1 cellular context compared by ENCODE assay signal in the genomic region with DNA sequence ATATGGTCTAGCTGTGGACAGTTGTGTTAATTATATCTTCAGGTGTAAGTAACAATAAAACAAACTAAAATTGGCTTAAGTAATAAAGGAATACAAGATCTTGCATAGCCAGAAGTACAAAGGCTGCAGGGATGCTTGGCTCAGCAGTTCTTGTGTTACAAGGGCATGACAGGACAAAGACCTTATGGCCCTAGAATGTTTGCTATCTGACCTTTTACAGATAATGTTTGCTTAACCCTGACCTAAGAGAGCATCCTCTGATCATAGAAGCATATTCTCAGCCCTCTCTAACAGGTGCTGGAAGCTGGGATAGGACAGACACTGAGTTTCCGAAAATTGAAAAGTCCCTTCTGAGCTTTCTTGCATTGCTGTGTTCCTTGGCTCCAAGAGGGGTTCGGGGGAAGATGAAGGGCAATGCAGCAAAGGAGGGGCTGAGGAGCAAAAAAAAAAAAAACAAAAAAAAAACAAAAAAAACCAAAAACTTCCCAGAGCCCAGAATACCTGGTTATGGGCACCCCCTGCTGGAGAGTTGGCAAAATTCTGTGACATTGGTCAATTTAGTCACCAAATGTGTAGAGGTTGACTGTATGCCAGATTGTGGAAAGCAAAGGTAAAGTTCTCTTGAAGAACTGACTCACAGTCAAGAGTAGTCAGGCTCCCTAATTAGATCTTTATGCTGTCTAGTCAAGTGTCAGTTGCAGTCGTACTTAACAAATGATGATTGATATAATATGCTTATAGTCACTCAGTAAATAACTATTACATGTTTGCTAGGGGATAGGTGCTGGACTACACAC.
A peak's percentile ranks its signal among the peaks of the same experiment; 100 is the strongest.
TF ChIP-seq lines count a peak whose summit lies in the region.

No MANE protein-coding gene starts in this region.

TF ChIP-seq in HepG2, 621 proteins besides CTCF, POLR2A, EP300 and RAD21 (continued from another document and continues in another):
- TF ChIP-seq, protein P1, sequence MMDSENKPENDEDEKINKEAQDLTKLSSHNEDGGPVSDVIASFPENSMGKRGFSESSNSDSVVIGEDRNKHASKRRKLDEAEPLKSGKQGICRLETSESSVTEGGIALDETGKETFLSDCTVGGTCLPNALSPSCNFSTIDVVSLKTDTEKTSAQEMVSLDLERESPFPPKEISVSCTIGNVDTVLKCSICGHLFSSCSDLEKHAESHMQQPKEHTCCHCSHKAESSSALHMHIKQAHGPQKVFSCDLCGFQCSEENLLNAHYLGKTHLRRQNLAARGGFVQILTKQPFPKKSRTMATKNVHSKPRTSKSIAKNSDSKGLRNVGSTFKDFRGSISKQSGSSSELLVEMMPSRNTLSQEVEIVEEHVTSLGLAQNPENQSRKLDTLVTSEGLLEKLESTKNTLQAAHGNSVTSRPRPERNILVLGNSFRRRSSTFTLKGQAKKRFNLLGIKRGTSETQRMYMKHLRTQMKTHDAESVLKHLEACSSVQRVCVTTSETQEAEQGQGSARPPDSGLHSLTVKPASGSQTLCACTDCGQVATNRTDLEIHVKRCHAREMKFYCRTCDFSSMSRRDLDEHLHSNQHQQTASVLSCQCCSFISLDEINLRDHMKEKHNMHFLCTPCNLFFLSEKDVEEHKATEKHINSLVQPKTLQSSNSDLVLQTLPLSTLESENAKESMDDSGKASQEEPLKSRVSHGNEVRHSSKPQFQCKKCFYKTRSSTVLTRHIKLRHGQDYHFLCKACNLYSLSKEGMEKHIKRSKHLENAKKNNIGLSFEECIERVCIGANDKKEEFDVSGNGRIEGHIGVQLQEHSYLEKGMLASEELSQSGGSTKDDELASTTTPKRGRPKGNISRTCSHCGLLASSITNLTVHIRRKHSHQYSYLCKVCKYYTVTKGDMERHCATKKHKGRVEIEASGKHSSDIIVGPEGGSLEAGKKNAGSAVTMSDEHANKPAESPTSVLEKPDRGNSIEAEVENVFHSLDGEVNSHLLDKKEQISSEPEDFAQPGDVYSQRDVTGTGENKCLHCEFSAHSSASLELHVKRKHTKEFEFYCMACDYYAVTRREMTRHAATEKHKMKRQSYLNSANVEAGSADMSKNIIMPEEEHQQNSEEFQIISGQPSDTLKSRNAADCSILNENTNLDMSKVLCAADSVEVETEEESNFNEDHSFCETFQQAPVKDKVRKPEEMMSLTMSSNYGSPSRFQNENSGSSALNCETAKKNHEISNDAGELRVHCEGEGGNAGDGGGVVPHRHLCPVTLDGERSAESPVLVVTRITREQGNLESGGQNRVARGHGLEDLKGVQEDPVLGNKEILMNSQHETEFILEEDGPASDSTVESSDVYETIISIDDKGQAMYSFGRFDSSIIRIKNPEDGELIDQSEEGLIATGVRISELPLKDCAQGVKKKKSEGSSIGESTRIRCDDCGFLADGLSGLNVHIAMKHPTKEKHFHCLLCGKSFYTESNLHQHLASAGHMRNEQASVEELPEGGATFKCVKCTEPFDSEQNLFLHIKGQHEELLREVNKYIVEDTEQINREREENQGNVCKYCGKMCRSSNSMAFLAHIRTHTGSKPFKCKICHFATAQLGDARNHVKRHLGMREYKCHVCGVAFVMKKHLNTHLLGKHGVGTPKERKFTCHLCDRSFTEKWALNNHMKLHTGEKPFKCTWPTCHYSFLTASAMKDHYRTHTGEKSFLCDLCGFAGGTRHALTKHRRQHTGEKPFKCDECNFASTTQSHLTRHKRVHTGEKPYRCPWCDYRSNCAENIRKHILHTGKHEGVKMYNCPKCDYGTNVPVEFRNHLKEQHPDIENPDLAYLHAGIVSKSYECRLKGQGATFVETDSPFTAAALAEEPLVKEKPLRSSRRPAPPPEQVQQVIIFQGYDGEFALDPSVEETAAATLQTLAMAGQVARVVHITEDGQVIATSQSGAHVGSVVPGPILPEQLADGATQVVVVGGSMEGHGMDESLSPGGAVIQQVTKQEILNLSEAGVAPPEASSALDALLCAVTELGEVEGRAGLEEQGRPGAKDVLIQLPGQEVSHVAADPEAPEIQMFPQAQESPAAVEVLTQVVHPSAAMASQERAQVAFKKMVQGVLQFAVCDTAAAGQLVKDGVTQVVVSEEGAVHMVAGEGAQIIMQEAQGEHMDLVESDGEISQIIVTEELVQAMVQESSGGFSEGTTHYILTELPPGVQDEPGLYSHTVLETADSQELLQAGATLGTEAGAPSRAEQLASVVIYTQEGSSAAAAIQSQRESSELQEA (CRISPR knock-in tag; IDR thresholded peaks at IDR 0.05; ENCODE audit: not compliant biosample characterization) = no peak
- TF ChIP-seq, protein P2, sequence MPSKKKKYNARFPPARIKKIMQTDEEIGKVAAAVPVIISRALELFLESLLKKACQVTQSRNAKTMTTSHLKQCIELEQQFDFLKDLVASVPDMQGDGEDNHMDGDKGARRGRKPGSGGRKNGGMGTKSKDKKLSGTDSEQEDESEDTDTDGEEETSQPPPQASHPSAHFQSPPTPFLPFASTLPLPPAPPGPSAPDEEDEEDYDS (CRISPR knock-in tag; IDR thresholded peaks at IDR 0.05) = no peak
- TF ChIP-seq ZNF775 (CRISPR knock-in tag; IDR thresholded peaks at IDR 0.05; ENCODE audit: borderline replicate concordance) (no peak), ZNF552 (CRISPR knock-in tag; IDR thresholded peaks at IDR 0.05; ENCODE audit: borderline replicate concordance) (no peak), BCL6 (CRISPR knock-in tag; IDR thresholded peaks at IDR 0.05) (peak; percentile 72), ZNF773 (CRISPR knock-in tag; IDR thresholded peaks at IDR 0.05; ENCODE audit: borderline replicate concordance) (no peak), ZNF30 (CRISPR knock-in tag; IDR thresholded peaks at IDR 0.05) (no peak), FOXA3 (CRISPR knock-in tag; IDR thresholded peaks at IDR 0.05) (peak; percentile 84), PHB2 (IDR thresholded peaks at IDR 0.05; ENCODE audit: partially characterized antibody) (no peak), NCOA1 (CRISPR knock-in tag; IDR thresholded peaks at IDR 0.05) (no peak)
- TF ChIP-seq, protein P3, sequence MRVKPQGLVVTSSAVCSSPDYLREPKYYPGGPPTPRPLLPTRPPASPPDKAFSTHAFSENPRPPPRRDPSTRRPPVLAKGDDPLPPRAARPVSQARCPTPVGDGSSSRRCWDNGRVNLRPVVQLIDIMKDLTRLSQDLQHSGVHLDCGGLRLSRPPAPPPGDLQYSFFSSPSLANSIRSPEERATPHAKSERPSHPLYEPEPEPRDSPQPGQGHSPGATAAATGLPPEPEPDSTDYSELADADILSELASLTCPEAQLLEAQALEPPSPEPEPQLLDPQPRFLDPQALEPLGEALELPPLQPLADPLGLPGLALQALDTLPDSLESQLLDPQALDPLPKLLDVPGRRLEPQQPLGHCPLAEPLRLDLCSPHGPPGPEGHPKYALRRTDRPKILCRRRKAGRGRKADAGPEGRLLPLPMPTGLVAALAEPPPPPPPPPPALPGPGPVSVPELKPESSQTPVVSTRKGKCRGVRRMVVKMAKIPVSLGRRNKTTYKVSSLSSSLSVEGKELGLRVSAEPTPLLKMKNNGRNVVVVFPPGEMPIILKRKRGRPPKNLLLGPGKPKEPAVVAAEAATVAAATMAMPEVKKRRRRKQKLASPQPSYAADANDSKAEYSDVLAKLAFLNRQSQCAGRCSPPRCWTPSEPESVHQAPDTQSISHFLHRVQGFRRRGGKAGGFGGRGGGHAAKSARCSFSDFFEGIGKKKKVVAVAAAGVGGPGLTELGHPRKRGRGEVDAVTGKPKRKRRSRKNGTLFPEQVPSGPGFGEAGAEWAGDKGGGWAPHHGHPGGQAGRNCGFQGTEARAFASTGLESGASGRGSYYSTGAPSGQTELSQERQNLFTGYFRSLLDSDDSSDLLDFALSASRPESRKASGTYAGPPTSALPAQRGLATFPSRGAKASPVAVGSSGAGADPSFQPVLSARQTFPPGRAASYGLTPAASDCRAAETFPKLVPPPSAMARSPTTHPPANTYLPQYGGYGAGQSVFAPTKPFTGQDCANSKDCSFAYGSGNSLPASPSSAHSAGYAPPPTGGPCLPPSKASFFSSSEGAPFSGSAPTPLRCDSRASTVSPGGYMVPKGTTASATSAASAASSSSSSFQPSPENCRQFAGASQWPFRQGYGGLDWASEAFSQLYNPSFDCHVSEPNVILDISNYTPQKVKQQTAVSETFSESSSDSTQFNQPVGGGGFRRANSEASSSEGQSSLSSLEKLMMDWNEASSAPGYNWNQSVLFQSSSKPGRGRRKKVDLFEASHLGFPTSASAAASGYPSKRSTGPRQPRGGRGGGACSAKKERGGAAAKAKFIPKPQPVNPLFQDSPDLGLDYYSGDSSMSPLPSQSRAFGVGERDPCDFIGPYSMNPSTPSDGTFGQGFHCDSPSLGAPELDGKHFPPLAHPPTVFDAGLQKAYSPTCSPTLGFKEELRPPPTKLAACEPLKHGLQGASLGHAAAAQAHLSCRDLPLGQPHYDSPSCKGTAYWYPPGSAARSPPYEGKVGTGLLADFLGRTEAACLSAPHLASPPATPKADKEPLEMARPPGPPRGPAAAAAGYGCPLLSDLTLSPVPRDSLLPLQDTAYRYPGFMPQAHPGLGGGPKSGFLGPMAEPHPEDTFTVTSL (CRISPR knock-in tag; IDR thresholded peaks at IDR 0.05; ENCODE audit: borderline replicate concordance) = no peak
- TF ChIP-seq, protein P4, sequence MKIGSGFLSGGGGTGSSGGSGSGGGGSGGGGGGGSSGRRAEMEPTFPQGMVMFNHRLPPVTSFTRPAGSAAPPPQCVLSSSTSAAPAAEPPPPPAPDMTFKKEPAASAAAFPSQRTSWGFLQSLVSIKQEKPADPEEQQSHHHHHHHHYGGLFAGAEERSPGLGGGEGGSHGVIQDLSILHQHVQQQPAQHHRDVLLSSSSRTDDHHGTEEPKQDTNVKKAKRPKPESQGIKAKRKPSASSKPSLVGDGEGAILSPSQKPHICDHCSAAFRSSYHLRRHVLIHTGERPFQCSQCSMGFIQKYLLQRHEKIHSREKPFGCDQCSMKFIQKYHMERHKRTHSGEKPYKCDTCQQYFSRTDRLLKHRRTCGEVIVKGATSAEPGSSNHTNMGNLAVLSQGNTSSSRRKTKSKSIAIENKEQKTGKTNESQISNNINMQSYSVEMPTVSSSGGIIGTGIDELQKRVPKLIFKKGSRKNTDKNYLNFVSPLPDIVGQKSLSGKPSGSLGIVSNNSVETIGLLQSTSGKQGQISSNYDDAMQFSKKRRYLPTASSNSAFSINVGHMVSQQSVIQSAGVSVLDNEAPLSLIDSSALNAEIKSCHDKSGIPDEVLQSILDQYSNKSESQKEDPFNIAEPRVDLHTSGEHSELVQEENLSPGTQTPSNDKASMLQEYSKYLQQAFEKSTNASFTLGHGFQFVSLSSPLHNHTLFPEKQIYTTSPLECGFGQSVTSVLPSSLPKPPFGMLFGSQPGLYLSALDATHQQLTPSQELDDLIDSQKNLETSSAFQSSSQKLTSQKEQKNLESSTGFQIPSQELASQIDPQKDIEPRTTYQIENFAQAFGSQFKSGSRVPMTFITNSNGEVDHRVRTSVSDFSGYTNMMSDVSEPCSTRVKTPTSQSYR (CRISPR knock-in tag; IDR thresholded peaks at IDR 0.05; ENCODE audit: borderline replicate concordance) = no peak
- TF ChIP-seq, protein P5, sequence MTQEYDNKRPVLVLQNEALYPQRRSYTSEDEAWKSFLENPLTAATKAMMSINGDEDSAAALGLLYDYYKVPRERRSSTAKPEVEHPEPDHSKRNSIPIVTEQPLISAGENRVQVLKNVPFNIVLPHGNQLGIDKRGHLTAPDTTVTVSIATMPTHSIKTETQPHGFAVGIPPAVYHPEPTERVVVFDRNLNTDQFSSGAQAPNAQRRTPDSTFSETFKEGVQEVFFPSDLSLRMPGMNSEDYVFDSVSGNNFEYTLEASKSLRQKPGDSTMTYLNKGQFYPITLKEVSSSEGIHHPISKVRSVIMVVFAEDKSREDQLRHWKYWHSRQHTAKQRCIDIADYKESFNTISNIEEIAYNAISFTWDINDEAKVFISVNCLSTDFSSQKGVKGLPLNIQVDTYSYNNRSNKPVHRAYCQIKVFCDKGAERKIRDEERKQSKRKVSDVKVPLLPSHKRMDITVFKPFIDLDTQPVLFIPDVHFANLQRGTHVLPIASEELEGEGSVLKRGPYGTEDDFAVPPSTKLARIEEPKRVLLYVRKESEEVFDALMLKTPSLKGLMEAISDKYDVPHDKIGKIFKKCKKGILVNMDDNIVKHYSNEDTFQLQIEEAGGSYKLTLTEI (CRISPR knock-in tag; conservative IDR thresholded peaks at IDR 0.05) = no peak
- TF ChIP-seq, protein P6, sequence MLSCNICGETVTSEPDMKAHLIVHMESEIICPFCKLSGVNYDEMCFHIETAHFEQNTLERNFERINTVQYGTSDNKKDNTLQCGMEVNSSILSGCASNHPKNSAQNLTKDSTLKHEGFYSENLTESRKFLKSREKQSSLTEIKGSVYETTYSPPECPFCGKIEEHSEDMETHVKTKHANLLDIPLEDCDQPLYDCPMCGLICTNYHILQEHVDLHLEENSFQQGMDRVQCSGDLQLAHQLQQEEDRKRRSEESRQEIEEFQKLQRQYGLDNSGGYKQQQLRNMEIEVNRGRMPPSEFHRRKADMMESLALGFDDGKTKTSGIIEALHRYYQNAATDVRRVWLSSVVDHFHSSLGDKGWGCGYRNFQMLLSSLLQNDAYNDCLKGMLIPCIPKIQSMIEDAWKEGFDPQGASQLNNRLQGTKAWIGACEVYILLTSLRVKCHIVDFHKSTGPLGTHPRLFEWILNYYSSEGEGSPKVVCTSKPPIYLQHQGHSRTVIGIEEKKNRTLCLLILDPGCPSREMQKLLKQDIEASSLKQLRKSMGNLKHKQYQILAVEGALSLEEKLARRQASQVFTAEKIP (CRISPR knock-in tag; IDR thresholded peaks at IDR 0.05; ENCODE audit: borderline replicate concordance) = no peak
- TF ChIP-seq, protein P7, sequence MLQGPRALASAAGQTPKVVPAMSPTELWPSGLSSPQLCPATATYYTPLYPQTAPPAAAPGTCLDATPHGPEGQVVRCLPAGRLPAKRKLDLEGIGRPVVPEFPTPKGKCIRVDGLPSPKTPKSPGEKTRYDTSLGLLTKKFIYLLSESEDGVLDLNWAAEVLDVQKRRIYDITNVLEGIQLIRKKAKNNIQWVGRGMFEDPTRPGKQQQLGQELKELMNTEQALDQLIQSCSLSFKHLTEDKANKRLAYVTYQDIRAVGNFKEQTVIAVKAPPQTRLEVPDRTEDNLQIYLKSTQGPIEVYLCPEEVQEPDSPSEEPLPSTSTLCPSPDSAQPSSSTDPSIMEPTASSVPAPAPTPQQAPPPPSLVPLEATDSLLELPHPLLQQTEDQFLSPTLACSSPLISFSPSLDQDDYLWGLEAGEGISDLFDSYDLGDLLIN (CRISPR knock-in tag; IDR thresholded peaks at IDR 0.05; ENCODE audit: borderline replicate concordance) = no peak
- TF ChIP-seq, protein P8, sequence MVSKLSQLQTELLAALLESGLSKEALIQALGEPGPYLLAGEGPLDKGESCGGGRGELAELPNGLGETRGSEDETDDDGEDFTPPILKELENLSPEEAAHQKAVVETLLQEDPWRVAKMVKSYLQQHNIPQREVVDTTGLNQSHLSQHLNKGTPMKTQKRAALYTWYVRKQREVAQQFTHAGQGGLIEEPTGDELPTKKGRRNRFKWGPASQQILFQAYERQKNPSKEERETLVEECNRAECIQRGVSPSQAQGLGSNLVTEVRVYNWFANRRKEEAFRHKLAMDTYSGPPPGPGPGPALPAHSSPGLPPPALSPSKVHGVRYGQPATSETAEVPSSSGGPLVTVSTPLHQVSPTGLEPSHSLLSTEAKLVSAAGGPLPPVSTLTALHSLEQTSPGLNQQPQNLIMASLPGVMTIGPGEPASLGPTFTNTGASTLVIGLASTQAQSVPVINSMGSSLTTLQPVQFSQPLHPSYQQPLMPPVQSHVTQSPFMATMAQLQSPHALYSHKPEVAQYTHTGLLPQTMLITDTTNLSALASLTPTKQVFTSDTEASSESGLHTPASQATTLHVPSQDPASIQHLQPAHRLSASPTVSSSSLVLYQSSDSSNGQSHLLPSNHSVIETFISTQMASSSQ (IDR thresholded peaks at IDR 0.05; ENCODE audit: low read depth) = no peak
- TF ChIP-seq, protein P8 (CRISPR knock-in tag; IDR thresholded peaks at IDR 0.05; ENCODE audit: borderline replicate concordance) = no peak
